In genomic region chr7:18313970-18314369, GRCh38 we compare ENCODE assay signal across 14 cellular contexts.
DNase-seq lines count a peak whose midpoint lies in the region; FAIRE-seq and TF ChIP-seq lines count a peak whose summit lies in the region.
"Had no signal": no experiment of that assay in that cellular context is flagged by ENCODE, and none has a peak within 500 bp of the region (broad histone marks: within the 10 kb centered on the region; RNA-seq: fewer than 3 reads in every experiment).

No MANE protein-coding gene starts in this region.

- TF ChIP-seq CTCF in HEK293 (tag by site-specific recombination; IDR thresholded peaks at IDR 0.05), result no peak
- TF ChIP-seq CTCF in VCaP (conservative IDR thresholded peaks at IDR 0.05), result no peak
- no peak for TF ChIP-seq CTCF in mammary epithelial cell (conservative IDR thresholded peaks at IDR 0.05 in 1 of 2, IDR thresholded peaks at IDR 0.05 in 1 of 2; ENCODE audit: extremely low read depth in 1 of 2, insufficient read depth in 1 of 2, low read depth in 1 of 2, low read length in 2 of 2)

- H3K27me3 ChIP-seq in mammary epithelial cell (ENCODE audit: insufficient read depth, low read length), result no peaks in the 10 kb centered on the region
- H3K27me3 ChIP-seq: BLaER1 had no signal

- no peak overlapping the region for H2AFZ ChIP-seq in mammary epithelial cell (ENCODE audit: low read depth, low read length)
- H2AFZ ChIP-seq: PC-9 had no signal

- H3K4me1 ChIP-seq in HEK293 (ENCODE audit: control insufficient read depth, insufficient read depth, low read length) (no peaks in the 10 kb centered on the region), mammary epithelial cell (ENCODE audit: insufficient read depth, low read length) (no peaks in the 10 kb centered on the region)

- no peak for FAIRE-seq in frontal cortex (lab: Jason Lieb, UNC)

- in situ Hi-C loops in mammary epithelial cell (cut with MboI; ENCODE audit: low sequenced_read_pairs in 2 of 2), result loop anchor here in 1 of 2 donors (25.0 kb wide), 1 partner anchor 552 kb away; no protein-coding TSS in a partner anchor

- H3K4me2 ChIP-seq in mammary epithelial cell (ENCODE audit: insufficient read depth, low read depth, low read length), result no peak overlapping the region
- H3K4me2 ChIP-seq: BLaER1, PC-9 had no signal

- CTCF ChIA-PET in HEK293 (lab: Yijun Ruan, JAX) (no interaction called here), mammary epithelial cell (lab: Charles Lee; ENCODE audit: low non-redundant PET) (no interaction called here)

- no peak overlapping the region for H3K27ac ChIP-seq in HEK293 (ENCODE audit: extremely low read depth, low read depth, low read length)
- H3K27ac ChIP-seq in VCaP, result peak overlapping the region; percentile 12
- no peak overlapping the region for H3K27ac ChIP-seq in mammary epithelial cell (ENCODE audit: insufficient read depth, low read depth, low read length)
- H3K27ac ChIP-seq: BLaER1, PC-9 had no signal

- H3K9ac ChIP-seq in mammary epithelial cell (ENCODE audit: insufficient read depth, low read length), result no peak overlapping the region
- H3K9ac ChIP-seq: BLaER1 had no signal

- no peaks in the 10 kb centered on the region for H3K79me2 ChIP-seq in mammary epithelial cell (ENCODE audit: insufficient read depth, low read length)

- intact Hi-C loops in mammary epithelial cell (cut with micrococcal nuclease), result no loop called here

- no TSS peak for BruUV-seq in mammary epithelial cell (replicated peaks; lab: Mats Ljungman, UMichigan)

- H3K36me3 ChIP-seq in HEK293 (ENCODE audit: control insufficient read depth in 2 of 2, insufficient read depth in 1 of 2, low read length in 2 of 2) (no peaks in the 10 kb centered on the region), mammary epithelial cell (ENCODE audit: insufficient read depth, low read length) (no peaks in the 10 kb centered on the region)
- H3K36me3 ChIP-seq: BLaER1 had no signal

- no peaks in the 10 kb centered on the region for H3K9me3 ChIP-seq in HEK293 (ENCODE audit: control insufficient read depth, insufficient read depth, low read depth, low read length)
- H3K9me3 ChIP-seq in mammary epithelial cell (replicated peaks; ENCODE audit: insufficient read depth, low read length), result no peaks in the 10 kb centered on the region
- H3K9me3 ChIP-seq: BLaER1 had no signal

- DNase-seq in ELR (ENCODE audit: low read depth) (peak; percentile 6), islet precursor cell (peak; percentile 55), frontal cortex (ENCODE audit: low spot score in 2 of 2) (no peak), mammary epithelial cell (no peak), NCI-H1694 treated with DMSO at 0.1 percent for 48 hours (lab: John Stamatoyannopoulos, UW) (no peak)
- DNase-seq: Kasumi-1, NCI-H1417 treated with DMSO at 0.1 percent for 48 hours, NCI-H2029 treated with DMSO at 0.1 percent for 48 hours, NCI-H524 treated with DMSO at 0.1 percent for 48 hours, PC-9, SHP77 treated with DMSO at 0.1 percent for 48 hours had no signal

- no peaks in the 10 kb centered on the region for H4K20me1 ChIP-seq in mammary epithelial cell (ENCODE audit: insufficient read depth, low read length)
- H4K20me1 ChIP-seq: BLaER1 had no signal

- dilution Hi-C loops in mammary epithelial cell (cut with HindIII; ENCODE audit: low sequenced_read_pairs), result no loop called here

- H3K4me3 ChIP-seq in HEK293 (ENCODE audit: low read depth, low read length) (no peak overlapping the region), mammary epithelial cell (replicated peaks in 1 of 3; ENCODE audit: insufficient read depth in 1 of 3, low read depth in 2 of 3, low read length in 3 of 3) (no peak overlapping the region)
- H3K4me3 ChIP-seq: BLaER1, PC-9 had no signal

- POLR2A ChIA-PET in HEK293 (lab: Yijun Ruan, JAX), result no interaction called here

TF ChIP-seq in HEK293, 187 proteins besides CTCF, POLR2A, EP300 and RAD21:
- TF ChIP-seq ZNF324 (tag by site-specific recombination; IDR thresholded peaks at IDR 0.05), result no peak
- peak; percentile 78 for TF ChIP-seq REST (tag by site-specific recombination; IDR thresholded peaks at IDR 0.05)

Comparison
In these comparisons a context has a peak if more than half of its experiments do, and no peak if none do; other contexts are left out.
1. DNase-seq: peak in ELR (single experiment) and islet precursor cell (single experiment); none in frontal cortex (0 of 2), mammary epithelial cell (single experiment) and NCI-H1694 treated with DMSO at 0.1 percent for 48 hours (single experiment).